ENCODE assay signal across 8 cellular contexts in the genomic region with DNA sequence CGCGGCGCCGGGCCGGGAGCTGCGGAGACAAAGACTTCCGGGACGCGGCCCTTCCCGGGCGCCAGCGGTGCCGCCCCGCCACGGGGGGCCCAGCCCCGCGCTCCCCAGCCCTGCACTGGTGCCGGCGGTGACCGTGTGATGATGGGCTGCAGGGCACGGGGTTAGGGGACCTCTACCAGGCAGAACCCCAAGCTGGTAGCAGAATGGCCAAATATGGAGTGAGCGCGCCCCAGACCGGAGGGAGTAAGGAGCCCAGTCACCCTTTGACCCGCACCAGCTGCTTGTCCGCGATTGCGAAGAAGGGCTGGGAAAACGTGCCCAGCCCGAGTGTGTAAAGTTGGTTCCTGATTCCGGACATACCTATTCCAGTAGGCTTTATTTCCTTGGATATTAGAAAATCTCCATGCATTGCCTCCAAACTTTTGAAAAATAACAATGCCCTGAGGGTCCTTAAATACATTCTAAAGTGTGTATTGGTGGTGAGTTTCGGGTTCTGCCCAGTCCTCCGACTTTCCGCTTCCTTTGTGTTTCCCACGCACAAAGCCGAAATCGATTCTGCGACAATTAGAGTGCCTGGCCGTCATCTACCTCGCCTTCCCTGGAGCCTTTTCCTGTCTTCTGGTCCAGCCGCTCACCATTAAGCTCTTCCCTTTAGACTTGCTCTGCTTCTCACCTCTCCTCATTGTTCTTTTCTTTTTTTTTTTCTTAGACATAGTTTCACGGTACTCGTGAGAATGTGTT. TPM values are rescaled to one million over a fixed set of nuclear protein-coding genes. Genes with fewer than 3 reads are reported as not detected.
DNase-seq lines count a peak whose midpoint lies in the region; ATAC-seq, FAIRE-seq and TF ChIP-seq lines count a peak whose summit lies in the region.

No MANE protein-coding gene starts in this region.

- ATAC-seq in GM19372 (IDR thresholded peaks at IDR 0.05; ENCODE audit: low read depth, unreplicated experiment), result peak; percentile 31
- peak; percentile 24 for ATAC-seq in HG03378 (IDR thresholded peaks at IDR 0.05; ENCODE audit: unreplicated experiment)

- no peaks in the 10 kb centered on the region for H3K27me3 Mint-ChIP-seq in Caco-2 (ENCODE audit: insufficient read depth, unreplicated experiment)
- H3K27me3 Mint-ChIP-seq in chondrocyte (ENCODE audit: low read depth), result no peaks in the 10 kb centered on the region

- H3K9me3 ChIP-seq in Caco-2, result no peaks in the 10 kb centered on the region
- H3K9me3 ChIP-seq in NT2/D1 (ENCODE audit: insufficient read depth, low read length), result no peaks in the 10 kb centered on the region
- H3K9me3 ChIP-seq in iPS-18c (ENCODE audit: control insufficient read depth, insufficient read depth, low read length), result no peaks in the 10 kb centered on the region
- H3K9me3 ChIP-seq in small intestine (ENCODE audit: control insufficient read depth, low read depth), result no peaks in the 10 kb centered on the region

- H3K9me3 Mint-ChIP-seq in Caco-2 (ENCODE audit: unreplicated experiment), result no peaks in the 10 kb centered on the region
- no peaks in the 10 kb centered on the region for H3K9me3 Mint-ChIP-seq in chondrocyte (ENCODE audit: low read depth)

- H3K4me3 ChIP-seq in Caco-2 (ENCODE audit: low read depth, low read length) (peak overlapping the region; percentile 78), NT2/D1 (ENCODE audit: insufficient read length, low read depth) (peak overlapping the region; percentile 89), astrocyte of the cerebellum (ENCODE audit: low read depth, low read length) (peak overlapping the region; percentile 84), iPS-18c (ENCODE audit: insufficient read depth, low read depth, low read length) (peak overlapping the region; percentile 91), small intestine (ENCODE audit: low read depth in 1 of 2, low read length in 2 of 2) (peak overlapping the region; percentile 81 to 84)

- in situ Hi-C loops in astrocyte of the cerebellum (cut with HindIII; ENCODE audit: low sequenced_read_pairs), result no loop called here

- TF ChIP-seq CTCF in Caco-2 (IDR thresholded peaks at IDR 0.05; ENCODE audit: insufficient read depth in 1 of 2, low read depth in 1 of 2, low read length in 1 of 2, severe bottlenecking in 1 of 2, unreplicated experiment in 1 of 2) (no peak), astrocyte of the cerebellum (IDR thresholded peaks at IDR 0.05; ENCODE audit: low read depth, low read length, missing control alignments) (no peak), chondrocyte (IDR thresholded peaks at IDR 0.05) (no peak)

- H3K4me1 Mint-ChIP-seq in Caco-2 (ENCODE audit: low read depth, unreplicated experiment) (peaks cover 7% of the 10 kb centered on the region), chondrocyte (ENCODE audit: low read depth) (peaks cover 11% of the 10 kb centered on the region)

- no peak overlapping the region for H3K27ac Mint-ChIP-seq in Caco-2 (ENCODE audit: unreplicated experiment)
- H3K27ac Mint-ChIP-seq in chondrocyte (ENCODE audit: unreplicated experiment), result no peak overlapping the region

- no peaks in the 10 kb centered on the region; the same call in 1 of the 2 replicates for H3K4me1 ChIP-seq in Caco-2
- H3K4me1 ChIP-seq in NT2/D1 (ENCODE audit: insufficient read depth, insufficient read length), result no peaks in the 10 kb centered on the region
- H3K4me1 ChIP-seq in small intestine (ENCODE audit: control insufficient read depth in 2 of 2, insufficient read depth in 1 of 2, low read depth in 1 of 2, low read length in 1 of 2), result peaks cover 0 to 7% of the 10 kb centered on the region in 2 donors

- FAIRE-seq in small intestine (lab: Jason Lieb, UNC), result no peak

- POLR2A ChIA-PET in Caco-2 (lab: Charles Lee), result interaction anchor here (1.0 kb wide), 1 partner anchor 41 kb away, joined by 4 read pairs; no protein-coding TSS in a partner anchor

- no peak overlapping the region for H3K4me3 Mint-ChIP-seq in Caco-2 (ENCODE audit: unreplicated experiment)
- H3K4me3 Mint-ChIP-seq in chondrocyte (ENCODE audit: unreplicated experiment), result no peak overlapping the region

- H3K36me3 Mint-ChIP-seq in Caco-2 (ENCODE audit: insufficient read depth, unreplicated experiment) (peaks cover 27% of the 10 kb centered on the region), chondrocyte (ENCODE audit: low read depth) (peaks cover 3% of the 10 kb centered on the region)

- WGBS in small intestine, 3 donors, result 1 to 3% (median 1%) methylated on average over 43 of the region's 43 CpGs

- H3K27me3 ChIP-seq in Caco-2 (replicated peaks; ENCODE audit: control insufficient read depth, insufficient read depth, low read length), result no peaks in the 10 kb centered on the region
- no peaks in the 10 kb centered on the region for H3K27me3 ChIP-seq in NT2/D1 (ENCODE audit: insufficient read depth, insufficient read length)
- H3K27me3 ChIP-seq in small intestine (ENCODE audit: control insufficient read depth in 2 of 2, insufficient read depth in 2 of 2, low read length in 2 of 2), result no peaks in the 10 kb centered on the region

- H3K9ac ChIP-seq in NT2/D1 (ENCODE audit: insufficient read length, low read depth), result peak overlapping the region; percentile 86

- DNase-seq in Caco-2, result peak; percentile 60 to 64
- DNase-seq in NT2/D1 (ENCODE audit: low read depth, low spot score), result no peak
- DNase-seq in astrocyte of the cerebellum (ENCODE audit: low read depth), result no peak
- DNase-seq in small intestine, result peak; percentile 85
- no peak for DNase-seq in chondrocyte (ENCODE audit: low spot score)

- peak overlapping the region; percentile 71 to 93 for H3K27ac ChIP-seq in small intestine (ENCODE audit: low read depth in 1 of 2, low read length in 1 of 2)

- H3K36me3 ChIP-seq in Caco-2 (ENCODE audit: control insufficient read depth, insufficient read depth, low read length) (no peaks in the 10 kb centered on the region; the same call in 1 of the 2 replicates), NT2/D1 (ENCODE audit: insufficient read depth, insufficient read length, low read length) (peaks cover 10% of the 10 kb centered on the region), small intestine (ENCODE audit: control insufficient read depth in 2 of 2, insufficient read depth in 2 of 2, low read length in 2 of 2) (peaks cover 0 to 6% of the 10 kb centered on the region in 2 donors)

- CTCF ChIA-PET in Caco-2 (lab: Charles Lee), result interaction anchor here (0.5 kb wide), 1 partner anchor 10 kb away, joined by 3 read pairs; no protein-coding TSS in a partner anchor

- no TSS peak for BruUV-seq in Caco-2 (replicated peaks; lab: Mats Ljungman, UMichigan)

- intact Hi-C loops in Caco-2 (cut with micrococcal nuclease; ENCODE audit: unreplicated experiment), result loop anchor here (1.0 to 5.0 kb wide), 4 partner anchors 80 to 922 kb away; partner anchors contain the start of gene PERP

RNA-seq across cellular contexts. Expression of gene ABRACL, which starts 1.1 kb away (rescaled TPM):
- total RNA-seq in Caco-2 (2022), result 90.3 and 90.8 TPM in 2 replicates
- 100 to 1,000 TPM; 106 to 227 (median 178) TPM for polyA plus RNA-seq in small intestine
- 10.4 to 20.2 TPM (median 17.2 TPM) in 3 replicates for total RNA-seq in chondrocyte

RNA-seq across cellular contexts. Expression of gene REPS1, which starts 41.6 kb away (rescaled TPM):
- total RNA-seq in Caco-2 (2022), result 74.1 and 79.9 TPM in 2 replicates
- polyA plus RNA-seq in small intestine, result 10 to 100 TPM; 18.7 to 21.9 (median 21.6) TPM
- 24.5 to 26.5 TPM (median 25.8 TPM) in 3 replicates for total RNA-seq in chondrocyte

Comparison
In these comparisons a context has a peak if more than half of its experiments do, and no peak if none do; other contexts are left out.
1. DNase-seq: peak in Caco-2 (2 of 2) and small intestine (single experiment); none in NT2/D1 (single experiment), astrocyte of the cerebellum (single experiment) and chondrocyte (single experiment).
2. Peak in every context shown above with its lines, with median percentiles within 50 percentile points of each other: H3K4me3 ChIP-seq.